Comparison of ENCODE assay signal across 1 cellular context in the genomic region with DNA sequence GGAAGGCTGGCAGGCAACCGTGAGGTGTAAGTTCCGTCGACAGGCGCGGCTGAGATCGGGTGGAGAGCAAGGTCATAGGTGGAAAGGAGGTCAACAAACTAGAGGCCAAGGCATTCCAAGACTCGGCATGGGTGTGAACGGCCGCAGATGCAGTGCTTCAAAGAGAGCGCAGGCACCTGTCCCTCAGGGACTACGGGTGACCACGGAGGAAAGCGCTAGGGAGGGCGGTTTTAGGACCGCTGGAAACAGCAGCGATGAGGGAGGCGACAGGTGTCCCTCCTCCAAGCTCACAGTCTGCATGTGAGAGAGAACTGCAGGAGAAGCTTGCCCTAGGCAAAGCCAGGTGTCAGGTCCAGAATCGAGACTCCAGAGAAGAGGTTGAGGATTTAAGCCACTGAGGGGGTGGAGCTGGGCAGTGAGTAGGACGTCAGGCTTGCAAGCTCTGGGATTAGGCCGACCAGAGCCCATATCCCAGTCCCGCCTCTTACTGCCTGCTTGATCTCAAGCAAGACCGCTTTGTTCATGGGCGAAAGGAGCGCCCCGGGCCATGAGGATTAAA.
TF ChIP-seq lines count a peak whose summit lies in the region.

No MANE protein-coding gene starts in this region.

TF ChIP-seq in WTC11, 78 proteins besides CTCF, POLR2A, EP300 and RAD21:
- TF ChIP-seq, protein P1, sequence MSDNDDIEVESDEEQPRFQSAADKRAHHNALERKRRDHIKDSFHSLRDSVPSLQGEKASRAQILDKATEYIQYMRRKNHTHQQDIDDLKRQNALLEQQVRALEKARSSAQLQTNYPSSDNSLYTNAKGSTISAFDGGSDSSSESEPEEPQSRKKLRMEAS (CRISPR knock-in tag; IDR thresholded peaks at IDR 0.05) = peak; percentile 31; the same call in 1 of the 2 replicates
- TF ChIP-seq FOXJ3 (CRISPR knock-in tag; IDR thresholded peaks at IDR 0.05; ENCODE audit: borderline replicate concordance) = no peak
TF ChIP-seq in WTC11: peak in this region for 1.
